24 cellular contexts compared by ENCODE assay signal in the genomic region with DNA sequence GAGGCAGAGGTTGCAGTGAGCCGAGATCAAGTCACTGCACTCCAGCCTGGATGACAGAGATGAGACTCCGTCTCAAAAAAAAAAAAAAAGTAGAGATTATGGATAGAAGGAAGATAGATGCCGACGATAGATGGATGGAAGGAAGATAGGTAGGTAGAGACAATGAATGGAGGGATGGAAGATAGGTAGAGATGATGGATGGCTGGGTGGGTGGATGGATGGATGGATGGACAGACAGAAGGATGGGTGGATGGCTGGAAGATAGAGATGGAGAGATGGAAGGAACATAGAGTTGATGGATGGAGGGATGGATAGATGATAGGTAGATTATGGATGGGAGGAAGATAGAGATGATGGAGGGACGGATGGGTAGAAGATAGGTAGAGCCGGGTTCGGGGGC. TPM values are rescaled to one million over a fixed set of nuclear protein-coding genes. Genes with fewer than 3 reads are reported as not detected.
DNase-seq lines count a peak whose midpoint lies in the region; ATAC-seq and TF ChIP-seq lines count a peak whose summit lies in the region.
"Had no signal": no experiment of that assay in that cellular context is flagged by ENCODE, and none has a peak within 500 bp of the region (broad histone marks: within the 10 kb centered on the region; RNA-seq: fewer than 3 reads in every experiment).

No MANE protein-coding gene starts in this region.

- H3K27ac Mint-ChIP-seq in activated naive CD8-positive, alpha-beta T cell treated with anti-CD3 and anti-CD28 coated beads, Interleukin-2, amount 10 ng/mL, durations not matched to agents 7 days and 5 days: peak overlapping the region; percentile 4
- no peak overlapping the region for H3K27ac Mint-ChIP-seq in activated naive CD8-positive, alpha-beta T cell treated with anti-CD3 and anti-CD28 coated beads, Interleukin-2, amount 50 U/mL, for 24 hours
- peak overlapping the region; percentile 16 for H3K27ac Mint-ChIP-seq in activated CD8-positive, alpha-beta T cell treated with anti-CD3 and anti-CD28 coated beads, Interleukin-2, amount 10 ng/mL, durations not matched to agents 7 days and 5 days
- H3K27ac Mint-ChIP-seq in naive B cell: peak overlapping the region in 4 of 6 donors; percentile 0 to 95 (median 35)
- H3K27ac Mint-ChIP-seq: CD4-positive, alpha-beta T cell; GM23338 had no signal

- no peak for ATAC-seq in activated naive CD8-positive, alpha-beta T cell treated with anti-CD3 and anti-CD28 coated beads, Interleukin-2, amount 10 ng/mL, durations not matched to agents 7 days and 5 days (ENCODE audit: low read depth)
- ATAC-seq in activated naive CD8-positive, alpha-beta T cell treated with anti-CD3 and anti-CD28 coated beads, Interleukin-2, amount 50 U/mL, for 24 hours: no peak
- no peak for ATAC-seq in activated CD8-positive, alpha-beta T cell treated with anti-CD3 and anti-CD28 coated beads, Interleukin-2, amount 10 ng/mL, durations not matched to agents 7 days and 5 days
- ATAC-seq in naive B cell (ENCODE audit: low read depth in 2 of 2): no peak
- no peak for ATAC-seq in HG03571 (IDR thresholded peaks at IDR 0.05; ENCODE audit: unreplicated experiment)
- no peak for ATAC-seq in body of pancreas
- ATAC-seq: GM12878, GM23338 had no signal

- no peaks in the 10 kb centered on the region for H3K27me3 ChIP-seq in body of pancreas
- H3K27me3 ChIP-seq: BLaER1 had no signal

- no peak for TF ChIP-seq POLR2A in body of pancreas (IDR thresholded peaks at IDR 0.05)

- intact Hi-C loops in body of pancreas (cut with DNase I): no loop called here

- no peaks in the 10 kb centered on the region for H3K27me3 Mint-ChIP-seq in activated naive CD8-positive, alpha-beta T cell treated with anti-CD3 and anti-CD28 coated beads, Interleukin-2, amount 10 ng/mL, durations not matched to agents 7 days and 5 days
- H3K27me3 Mint-ChIP-seq in activated naive CD8-positive, alpha-beta T cell treated with anti-CD3 and anti-CD28 coated beads, Interleukin-2, amount 50 U/mL, for 24 hours: no peaks in the 10 kb centered on the region
- H3K27me3 Mint-ChIP-seq in activated CD8-positive, alpha-beta T cell treated with anti-CD3 and anti-CD28 coated beads, Interleukin-2, amount 10 ng/mL, durations not matched to agents 7 days and 5 days (ENCODE audit: low read depth): no peaks in the 10 kb centered on the region
- H3K27me3 Mint-ChIP-seq in naive B cell: no peaks in the 10 kb centered on the region
- H3K27me3 Mint-ChIP-seq: CD4-positive, alpha-beta T cell had no signal

- in situ Hi-C loops in GM13976 (cut with MboI; ENCODE audit: low sequenced_read_pairs, unreplicated experiment): no loop called here

- no peaks in the 10 kb centered on the region for H3K9me3 Mint-ChIP-seq in activated naive CD8-positive, alpha-beta T cell treated with anti-CD3 and anti-CD28 coated beads, Interleukin-2, amount 10 ng/mL, durations not matched to agents 7 days and 5 days
- H3K9me3 Mint-ChIP-seq in activated naive CD8-positive, alpha-beta T cell treated with anti-CD3 and anti-CD28 coated beads, Interleukin-2, amount 50 U/mL, for 24 hours: no peaks in the 10 kb centered on the region
- no peaks in the 10 kb centered on the region for H3K9me3 Mint-ChIP-seq in activated CD8-positive, alpha-beta T cell treated with anti-CD3 and anti-CD28 coated beads, Interleukin-2, amount 10 ng/mL, durations not matched to agents 7 days and 5 days (ENCODE audit: insufficient read depth)
- H3K9me3 Mint-ChIP-seq in naive B cell: no peaks in the 10 kb centered on the region
- H3K9me3 Mint-ChIP-seq: CD4-positive, alpha-beta T cell; GM23338 had no signal

- no peak for DNase-seq in activated naive CD8-positive, alpha-beta T cell treated with anti-CD3 and anti-CD28 coated beads, Interleukin-2, amount 10 ng/mL, durations not matched to agents 7 days and 5 days
- DNase-seq in activated naive CD8-positive, alpha-beta T cell treated with anti-CD3 and anti-CD28 coated beads, Interleukin-2, amount 50 U/mL, for 24 hours: no peak
- DNase-seq in activated CD8-positive, alpha-beta T cell treated with anti-CD3 and anti-CD28 coated beads, Interleukin-2, amount 10 ng/mL, durations not matched to agents 7 days and 5 days: no peak
- DNase-seq in naive B cell (no peak), GM13976 (ENCODE audit: low spot score) (no peak), body of pancreas (no peak)
- DNase-seq: CD4-positive, alpha-beta T cell; DND-41; NCI-H1092 treated with DMSO at 0.1 percent for 48 hours; NCI-H1436 treated with DMSO at 0.1 percent for 48 hours; NCI-H1930; NCI-H226; NCI-H510A treated with DMSO at 0.1 percent for 48 hours; NCI-H748 treated with DMSO at 0.1 percent for 48 hours; PC-9; RPMI8226; SHP77 had no signal

- H3K27ac ChIP-seq in body of pancreas: no peak overlapping the region
- H3K27ac ChIP-seq: BLaER1, KMS-11, PC-9, SK-N-MC had no signal

- CTCF ChIA-PET in activated CD8-positive, alpha-beta T cell treated with anti-CD3 and anti-CD28 coated beads, Interleukin-2, amount 10 ng/mL, durations not matched to agents 7 days and 5 days (lab: Charles Lee): interaction anchor here (0.6 kb wide), 1 partner anchor 24 kb away, joined by 3 read pairs; no protein-coding TSS in a partner anchor

- no peak for TF ChIP-seq CTCF in GM13976 (IDR thresholded peaks at IDR 0.05; ENCODE audit: borderline replicate concordance, control extremely low read depth, extremely low read depth, insufficient read depth, missing control alignments)
- TF ChIP-seq CTCF in body of pancreas (IDR thresholded peaks at IDR 0.05): no peak

- peaks cover 6% of the 10 kb centered on the region for H3K4me1 Mint-ChIP-seq in activated naive CD8-positive, alpha-beta T cell treated with anti-CD3 and anti-CD28 coated beads, Interleukin-2, amount 10 ng/mL, durations not matched to agents 7 days and 5 days
- H3K4me1 Mint-ChIP-seq in activated naive CD8-positive, alpha-beta T cell treated with anti-CD3 and anti-CD28 coated beads, Interleukin-2, amount 50 U/mL, for 24 hours: no peaks in the 10 kb centered on the region
- peaks cover 1% of the 10 kb centered on the region for H3K4me1 Mint-ChIP-seq in activated CD8-positive, alpha-beta T cell treated with anti-CD3 and anti-CD28 coated beads, Interleukin-2, amount 10 ng/mL, durations not matched to agents 7 days and 5 days (ENCODE audit: low read depth)
- peaks cover 10 to 22% (median 13%) of the 10 kb centered on the region in 3 donors for H3K4me1 Mint-ChIP-seq in naive B cell
- H3K4me1 Mint-ChIP-seq: GM23338 had no signal

- POLR2A ChIA-PET in activated naive CD8-positive, alpha-beta T cell treated with anti-CD3 and anti-CD28 coated beads, Interleukin-2, amount 10 ng/mL, durations not matched to agents 7 days and 5 days (lab: Charles Lee): interaction anchor here (0.7 kb wide), 1 partner anchor 14 kb away, joined by 3 read pairs; no protein-coding TSS in a partner anchor
- POLR2A ChIA-PET in activated CD8-positive, alpha-beta T cell treated with anti-CD3 and anti-CD28 coated beads, Interleukin-2, amount 10 ng/mL, durations not matched to agents 7 days and 5 days (lab: Charles Lee): no interaction called here

- WGBS in body of pancreas, 2 donors: 89 to 98% methylated on average over 7 of the region's 7 CpGs

- no peaks in the 10 kb centered on the region for H3K4me1 ChIP-seq in body of pancreas
- H3K4me1 ChIP-seq: HAP-1 had no signal

- H3K4me3 Mint-ChIP-seq in activated naive CD8-positive, alpha-beta T cell treated with anti-CD3 and anti-CD28 coated beads, Interleukin-2, amount 10 ng/mL, durations not matched to agents 7 days and 5 days: no peak overlapping the region
- no peak overlapping the region for H3K4me3 Mint-ChIP-seq in activated naive CD8-positive, alpha-beta T cell treated with anti-CD3 and anti-CD28 coated beads, Interleukin-2, amount 50 U/mL, for 24 hours
- no peak overlapping the region for H3K4me3 Mint-ChIP-seq in activated CD8-positive, alpha-beta T cell treated with anti-CD3 and anti-CD28 coated beads, Interleukin-2, amount 10 ng/mL, durations not matched to agents 7 days and 5 days
- no peak overlapping the region for H3K4me3 Mint-ChIP-seq in naive B cell
- H3K4me3 Mint-ChIP-seq: CD4-positive, alpha-beta T cell; GM23338 had no signal

- no peak overlapping the region for H3K4me3 ChIP-seq in body of pancreas
- H3K4me3 ChIP-seq: BLaER1, GM12878, GM23338, HAP-1, PC-9, SK-N-MC had no signal

- peaks cover 12 to 28% of the 10 kb centered on the region in 2 donors for H3K36me3 ChIP-seq in body of pancreas (replicated peaks in 1 of 2; ENCODE audit: insufficient read depth in 1 of 2, low read depth in 2 of 2)

- peaks cover 43% of the 10 kb centered on the region for H3K36me3 Mint-ChIP-seq in activated naive CD8-positive, alpha-beta T cell treated with anti-CD3 and anti-CD28 coated beads, Interleukin-2, amount 10 ng/mL, durations not matched to agents 7 days and 5 days
- H3K36me3 Mint-ChIP-seq in activated naive CD8-positive, alpha-beta T cell treated with anti-CD3 and anti-CD28 coated beads, Interleukin-2, amount 50 U/mL, for 24 hours (ENCODE audit: low read depth): peaks cover 36% of the 10 kb centered on the region
- H3K36me3 Mint-ChIP-seq in activated CD8-positive, alpha-beta T cell treated with anti-CD3 and anti-CD28 coated beads, Interleukin-2, amount 10 ng/mL, durations not matched to agents 7 days and 5 days (ENCODE audit: low read depth): peaks cover 73% of the 10 kb centered on the region
- peaks cover 16 to 18% of the 10 kb centered on the region in 2 donors for H3K36me3 Mint-ChIP-seq in naive B cell

- H3K9me3 ChIP-seq in body of pancreas: no peaks in the 10 kb centered on the region
- H3K9me3 ChIP-seq: BLaER1, HAP-1 had no signal

RNA-seq across cellular contexts. Expression of gene USE1, which starts 18.5 kb away (rescaled TPM):
- total RNA-seq in activated naive CD8-positive, alpha-beta T cell treated with anti-CD3 and anti-CD28 coated beads, Interleukin-2, amount 10 ng/mL, durations not matched to agents 7 days and 5 days: 10 to 100 TPM; 30.1 to 31.8 TPM
- 10 to 100 TPM; 26.5 to 27.9 TPM for total RNA-seq in activated CD8-positive, alpha-beta T cell treated with anti-CD3 and anti-CD28 coated beads, Interleukin-2, amount 10 ng/mL, durations not matched to agents 7 days and 5 days
- 10 to 100 TPM; 46.2 to 70.0 (median 58.7) TPM for polyA plus RNA-seq in naive B cell (ENCODE audit: low read depth in 6 of 6)
- 10 to 100 TPM; 13.2 to 20.1 TPM for total RNA-seq in body of pancreas

RNA-seq across cellular contexts. Expression of gene OCEL1, which starts 29.4 kb away (rescaled TPM):
- 10 to 100 TPM; 31.8 to 39.0 TPM for total RNA-seq in activated naive CD8-positive, alpha-beta T cell treated with anti-CD3 and anti-CD28 coated beads, Interleukin-2, amount 10 ng/mL, durations not matched to agents 7 days and 5 days
- 10 to 100 TPM; 24.3 to 28.3 TPM for total RNA-seq in activated CD8-positive, alpha-beta T cell treated with anti-CD3 and anti-CD28 coated beads, Interleukin-2, amount 10 ng/mL, durations not matched to agents 7 days and 5 days
- polyA plus RNA-seq in naive B cell (ENCODE audit: low read depth in 6 of 6): 10 to 100 TPM; 32.8 to 82.8 (median 39.3) TPM
- total RNA-seq in body of pancreas: 10 to 100 TPM; 27.4 to 27.8 TPM

RNA-seq across cellular contexts. Expression of gene NR2F6, which starts 49.1 kb away (rescaled TPM):
- total RNA-seq in activated naive CD8-positive, alpha-beta T cell treated with anti-CD3 and anti-CD28 coated beads, Interleukin-2, amount 10 ng/mL, durations not matched to agents 7 days and 5 days: 1 to 10 TPM; 2.3 to 3.0 TPM
- total RNA-seq in activated CD8-positive, alpha-beta T cell treated with anti-CD3 and anti-CD28 coated beads, Interleukin-2, amount 10 ng/mL, durations not matched to agents 7 days and 5 days: 1 to 10 TPM; 4.1 to 4.3 TPM
- polyA plus RNA-seq in naive B cell (ENCODE audit: low read depth in 6 of 6): 1 to 10 TPM in 3 of 6 donors, under 1 TPM in 2, not detected in 1; 0.33 to 1.6 (median 1.0) TPM
- total RNA-seq in body of pancreas: 10 to 100 TPM; 67.6 to 83.3 TPM

Comparison
In these comparisons a context has a peak if more than half of its experiments do, and no peak if none do; other contexts are left out.
1. RNA of gene NR2F6, which starts 49.1 kb away (total RNA-seq): 67.6 to 83.3 TPM in body of pancreas; 4.1 to 4.3 TPM in activated CD8-positive, alpha-beta T cell treated with anti-CD3 and anti-CD28 coated beads, Interleukin-2, amount 10 ng/mL, durations not matched to agents 7 days and 5 days and 2.3 to 3.0 TPM in activated naive CD8-positive, alpha-beta T cell treated with anti-CD3 and anti-CD28 coated beads, Interleukin-2, amount 10 ng/mL, durations not matched to agents 7 days and 5 days; every median in the first group is over 10 times any median in the second.